ENCODE assay signal across 21 cellular contexts in genomic region chr3:53509494-53509893, GRCh38. TPM values are rescaled to one million over a fixed set of nuclear protein-coding genes. Genes with fewer than 3 reads are reported as not detected.
DNase-seq lines count a peak whose midpoint lies in the region; ATAC-seq, FAIRE-seq and TF ChIP-seq lines count a peak whose summit lies in the region.
"Had no signal": no experiment of that assay in that cellular context is flagged by ENCODE, and none has a peak within 500 bp of the region (broad histone marks: within the 10 kb centered on the region; RNA-seq: fewer than 3 reads in every experiment).

No MANE protein-coding gene starts in this region.

- no peak for FAIRE-seq in GM19239 (lab: Jason Lieb, UNC)
- FAIRE-seq: G401.6, GM12892, H54 had no signal

- peaks cover 16% of the 10 kb centered on the region for H3K4me1 ChIP-seq in GM23338 (ENCODE audit: insufficient read depth)

- no peaks in the 10 kb centered on the region for H3K79me2 ChIP-seq in GM23338 (replicated peaks; ENCODE audit: insufficient read depth)

- TF ChIP-seq CTCF in GM23338 (conservative IDR thresholded peaks at IDR 0.05; ENCODE audit: low read depth in 2 of 2) (no peak), WTC11 (IDR thresholded peaks at IDR 0.05) (no peak), neural crest cell (conservative IDR thresholded peaks at IDR 0.05) (no peak)

- CTCF ChIA-PET in WTC11 (lab: Charles Lee): interaction anchor here (0.5 to 1.4 kb wide), 2 partner anchors 16 to 247 kb away, joined by 3 to 4 read pairs; partner anchors contain the start of gene CACNA1D
- CTCF ChIA-PET in activated naive CD4-positive, alpha-beta T cell treated with anti-CD3 and anti-CD28 coated beads, Interleukin-2, amount 10 ng/mL, durations not matched to agents 7 days and 5 days (lab: Charles Lee): no interaction called here

- H3K36me3 Mint-ChIP-seq in GM23338 (ENCODE audit: low read depth) (no peaks in the 10 kb centered on the region), WTC11 (no peaks in the 10 kb centered on the region), neural crest cell (ENCODE audit: low read depth) (no peaks in the 10 kb centered on the region)
- H3K36me3 Mint-ChIP-seq in activated naive CD4-positive, alpha-beta T cell treated with anti-CD3 and anti-CD28 coated beads, Interleukin-2, amount 10 ng/mL, durations not matched to agents 7 days and 5 days: no peaks in the 10 kb centered on the region
- H3K36me3 Mint-ChIP-seq: CD4-positive, CD25-positive, alpha-beta regulatory T cell; CD8-positive, alpha-beta T cell had no signal

- H3K4me3 ChIP-seq in GM23338: no peak overlapping the region
- H3K4me3 ChIP-seq: BLaER1, GM23248 had no signal

- H2AFZ ChIP-seq in GM23338: 0 out of 2 replicates have a peak overlapping the region, but pooled peaks have one; percentile 59
- H2AFZ ChIP-seq: GM23248 had no signal

- no peaks in the 10 kb centered on the region for H4K20me1 ChIP-seq in GM23338 (replicated peaks; ENCODE audit: insufficient read depth)
- H4K20me1 ChIP-seq: BLaER1 had no signal

- H3K36me3 ChIP-seq in GM23338 (ENCODE audit: insufficient read depth): no peaks in the 10 kb centered on the region
- H3K36me3 ChIP-seq: BLaER1 had no signal

- H3K9me2 ChIP-seq in GM23338 (ENCODE audit: insufficient read depth): no peaks in the 10 kb centered on the region

- H3K27ac Mint-ChIP-seq in GM23338 (no peak overlapping the region), WTC11 (no peak overlapping the region), neural crest cell (ENCODE audit: unreplicated experiment) (peak overlapping the region; percentile 28)
- H3K27ac Mint-ChIP-seq in activated naive CD4-positive, alpha-beta T cell treated with anti-CD3 and anti-CD28 coated beads, Interleukin-2, amount 10 ng/mL, durations not matched to agents 7 days and 5 days: no peak overlapping the region
- H3K27ac Mint-ChIP-seq: B cell; CD4-positive, CD25-positive, alpha-beta regulatory T cell; CD8-positive, alpha-beta T cell had no signal

- peak; percentile 67 for ATAC-seq in GM23338
- peak; percentile 58 for ATAC-seq in WTC11
- ATAC-seq: CD8-positive, alpha-beta T cell had no signal

- H3K4me1 Mint-ChIP-seq in GM23338 (peaks cover 28% of the 10 kb centered on the region; the same call in 2 of the 3 replicates), WTC11 (peaks cover 28% of the 10 kb centered on the region), neural crest cell (peaks cover 33% of the 10 kb centered on the region)
- no peaks in the 10 kb centered on the region for H3K4me1 Mint-ChIP-seq in activated naive CD4-positive, alpha-beta T cell treated with anti-CD3 and anti-CD28 coated beads, Interleukin-2, amount 10 ng/mL, durations not matched to agents 7 days and 5 days
- H3K4me1 Mint-ChIP-seq: B cell; CD4-positive, CD25-positive, alpha-beta regulatory T cell had no signal

- H3K4me3 Mint-ChIP-seq in GM23338 (no peak overlapping the region), WTC11 (no peak overlapping the region), neural crest cell (no peak overlapping the region)
- H3K4me3 Mint-ChIP-seq in activated naive CD4-positive, alpha-beta T cell treated with anti-CD3 and anti-CD28 coated beads, Interleukin-2, amount 10 ng/mL, durations not matched to agents 7 days and 5 days: no peak overlapping the region
- H3K4me3 Mint-ChIP-seq: B cell; CD4-positive, CD25-positive, alpha-beta regulatory T cell; CD8-positive, alpha-beta T cell had no signal

- POLR2A ChIA-PET in WTC11 (lab: Charles Lee): interaction anchor here (1.3 kb wide), 1 partner anchor 16 kb away, joined by 4 read pairs; the partner anchor contains the start of gene CACNA1D

- H3K27ac ChIP-seq in GM23338 (ENCODE audit: low read depth): no peak overlapping the region
- H3K27ac ChIP-seq: BLaER1, C4-2B, GM23248 had no signal

- no peaks in the 10 kb centered on the region for H3K9me3 Mint-ChIP-seq in GM23338
- H3K9me3 Mint-ChIP-seq in WTC11: no peaks in the 10 kb centered on the region
- H3K9me3 Mint-ChIP-seq in neural crest cell: no peaks in the 10 kb centered on the region
- no peaks in the 10 kb centered on the region for H3K9me3 Mint-ChIP-seq in activated naive CD4-positive, alpha-beta T cell treated with anti-CD3 and anti-CD28 coated beads, Interleukin-2, amount 10 ng/mL, durations not matched to agents 7 days and 5 days
- H3K9me3 Mint-ChIP-seq: CD8-positive, alpha-beta T cell had no signal

- DNase-seq in GM23338 (ENCODE audit: low spot score): no peak
- DNase-seq in WTC11 (ENCODE audit: low spot score): no peak
- DNase-seq in neural crest cell (ENCODE audit: low read depth, low spot score): no peak
- no peak for DNase-seq in activated naive CD4-positive, alpha-beta T cell treated with anti-CD3 and anti-CD28 coated beads, Interleukin-2, amount 10 ng/mL, durations not matched to agents 7 days and 5 days
- DNase-seq in GM19239 (ENCODE audit: insufficient read length, low spot score): no peak
- DNase-seq in NCI-H1092 (lab: John Stamatoyannopoulos, UW): no peak
- DNase-seq: 8988T; Caco-2; CD4-positive, CD25-positive, alpha-beta regulatory T cell; CD8-positive, alpha-beta T cell; DMS153; DND-41; GM23248; HCEC 1CT had no signal

- H3F3A ChIP-seq in GM23338 (replicated peaks; ENCODE audit: low read depth): no peaks in the 10 kb centered on the region

- H3K27me3 Mint-ChIP-seq in GM23338 (ENCODE audit: insufficient read depth, low read depth, poor library complexity) (peaks cover 10% of the 10 kb centered on the region), WTC11 (ENCODE audit: low read depth) (peaks cover 2% of the 10 kb centered on the region), neural crest cell (ENCODE audit: low read depth) (peaks cover 3% of the 10 kb centered on the region)
- peaks cover 43% of the 10 kb centered on the region for H3K27me3 Mint-ChIP-seq in activated naive CD4-positive, alpha-beta T cell treated with anti-CD3 and anti-CD28 coated beads, Interleukin-2, amount 10 ng/mL, durations not matched to agents 7 days and 5 days

- no peak overlapping the region for H3K4me2 ChIP-seq in GM23338
- H3K4me2 ChIP-seq: BLaER1 had no signal

- no peaks in the 10 kb centered on the region for H3K27me3 ChIP-seq in GM23338 (ENCODE audit: insufficient read depth)
- H3K27me3 ChIP-seq: BLaER1 had no signal

TF ChIP-seq in GM23338, 12 proteins besides CTCF, POLR2A, EP300 and RAD21 (continues in another document):
- TF ChIP-seq ZNF114 (CRISPR knock-in tag; IDR thresholded peaks at IDR 0.05) (no peak), STAT1 (IDR thresholded peaks at IDR 0.05; ENCODE audit: unreplicated experiment) (no peak), ZNF331 (CRISPR knock-in tag; IDR thresholded peaks at IDR 0.05; ENCODE audit: low read depth) (no peak), NANOG (IDR thresholded peaks at IDR 0.05; ENCODE audit: borderline replicate concordance) (no peak), POLR2AphosphoS5 (IDR thresholded peaks at IDR 0.05; ENCODE audit: low read depth) (no peak), EZH2 (IDR thresholded peaks at IDR 0.05; ENCODE audit: low read depth, unreplicated experiment) (no peak), JUNB (IDR thresholded peaks at IDR 0.05; ENCODE audit: unreplicated experiment) (no peak)

TF ChIP-seq in WTC11, 78 proteins besides CTCF, POLR2A, EP300 and RAD21 (continues in another document):
- TF ChIP-seq MLX (CRISPR knock-in tag; IDR thresholded peaks at IDR 0.05) (no peak), ZNF396 (CRISPR knock-in tag; IDR thresholded peaks at IDR 0.05; ENCODE audit: borderline replicate concordance) (no peak), ZNF219 (CRISPR knock-in tag; IDR thresholded peaks at IDR 0.05; ENCODE audit: borderline replicate concordance) (no peak), FOXP1 (CRISPR knock-in tag; IDR thresholded peaks at IDR 0.05; ENCODE audit: borderline replicate concordance) (no peak), CDX4 (CRISPR knock-in tag; IDR thresholded peaks at IDR 0.05; ENCODE audit: borderline replicate concordance) (no peak), GRHL2 (CRISPR knock-in tag; IDR thresholded peaks at IDR 0.05; ENCODE audit: insufficient replicate concordance, severe bottlenecking) (no peak), CBFB (CRISPR knock-in tag; IDR thresholded peaks at IDR 0.05; ENCODE audit: low read depth) (no peak), SOX15 (CRISPR knock-in tag; IDR thresholded peaks at IDR 0.05) (no peak), RORB (CRISPR knock-in tag; IDR thresholded peaks at IDR 0.05) (no peak), ATF1 (CRISPR knock-in tag; IDR thresholded peaks at IDR 0.05) (no peak), ESRRA (CRISPR knock-in tag; IDR thresholded peaks at IDR 0.05; ENCODE audit: borderline replicate concordance) (no peak), ERG (CRISPR knock-in tag; IDR thresholded peaks at IDR 0.05) (no peak)

RNA-seq across cellular contexts. Expression of gene CACNA1D, which starts 15.1 kb away (rescaled TPM):
- total RNA-seq in GM23338 (2014; rRNA removed; shearing (Covaris generic)): 1.1 and 1.7 TPM in 2 replicates
- polyA plus RNA-seq in GM23338 (2016; fragmentation: Nextera tagmentation; extraction: Ambion mirVana): 0.96 and 1.8 TPM in 2 replicates
- total RNA-seq in WTC11 (2021) (1.8 to 3.6 TPM (median 2.3 TPM) in 3 replicates), neural crest cell (1.1 and 2.3 TPM in 2 replicates)
- total RNA-seq: A673; CD8-positive, alpha-beta T cell; GM23248 had no signal
- polyA plus RNA-seq: GM23248 had no signal
